In genomic region chr15:83207622-83208356, GRCh38 we compare ENCODE assay signal across 9 cellular contexts. TPM values are rescaled to one million over a fixed set of nuclear protein-coding genes. Genes with fewer than 3 reads are reported as not detected.
DNase-seq lines count a peak whose midpoint lies in the region; ATAC-seq, FAIRE-seq and TF ChIP-seq lines count a peak whose summit lies in the region.
"Had no signal": no experiment of that assay in that cellular context is flagged by ENCODE, and none has a peak within 500 bp of the region (broad histone marks: within the 10 kb centered on the region; RNA-seq: fewer than 3 reads in every experiment).

Gene HDGFL3 (minus strand): TSS chr15:83207823. CDS start chr15:83207414, 409 bp downstream.

- CTCF ChIA-PET in SK-N-SH (lab: Yijun Ruan, JAX), result interaction anchor here (0.6 to 6.1 kb wide), 7 partner anchors 39 to 223 kb away, joined by 3 to 24 read pairs (median 3); partner anchors contain the start of genes BTBD1 and C15orf40
- CTCF ChIA-PET in MCF 10A (lab: Yijun Ruan, JAX), result interaction anchor here (0.6 to 1.7 kb wide), 2 partner anchors 8 to 197 kb away, joined by 3 to 8 read pairs; partner anchors contain the start of gene C15orf40

- no peaks in the 10 kb centered on the region for H3K36me3 Mint-ChIP-seq in MCF 10A (ENCODE audit: insufficient read depth, unreplicated experiment)

- peaks cover 31% of the 10 kb centered on the region for H3F3A ChIP-seq in SK-N-SH (replicated peaks; ENCODE audit: insufficient read depth)

- H3K27me3 ChIP-seq in HL-60 (ENCODE audit: insufficient read depth, poor library complexity, severe bottlenecking) (peaks cover 46% of the 10 kb centered on the region), SK-N-SH (ENCODE audit: insufficient read depth) (no peaks in the 10 kb centered on the region), iPS DF 6.9 (ENCODE audit: control insufficient read depth, insufficient read depth, low read length) (no peaks in the 10 kb centered on the region)

- WGBS in SK-N-SH (ENCODE audit: low lambda C conversion rate), result 0% methylated on average over 4 of the region's 99 CpGs
- no CpG with 5 or more reads among the region's 99 CpGs for WGBS in iPS DF 6.9 (ENCODE audit: insufficient coverage, insufficient read length)

- H3K4me3 Mint-ChIP-seq in MCF 10A (ENCODE audit: unreplicated experiment), result no peak within 1 kb of the TSS

- no peaks in the 10 kb centered on the region for H3K9me3 Mint-ChIP-seq in MCF 10A (ENCODE audit: unreplicated experiment)

- H4K20me1 ChIP-seq in SK-N-SH (ENCODE audit: insufficient read depth), result peaks cover 12% of the 10 kb centered on the region

- peak within 1 kb of the TSS; percentile 83 for H3K9ac ChIP-seq in SK-N-SH

- H3K27me3 Mint-ChIP-seq in MCF 10A (ENCODE audit: insufficient read depth, unreplicated experiment), result no peaks in the 10 kb centered on the region

- H3K4me1 ChIP-seq in SK-N-SH (ENCODE audit: control insufficient read depth in 1 of 2, insufficient read depth in 2 of 2, low read depth in 1 of 2, low read length in 1 of 2), result peaks cover 0 to 30% of the 10 kb centered on the region in 2 experiments; a peak in 2 of 4 replicates
- peaks cover 3% of the 10 kb centered on the region; the same call in 1 of the 2 replicates for H3K4me1 ChIP-seq in iPS DF 6.9 (ENCODE audit: control insufficient read depth, insufficient read depth, low read length)

- peak within 1 kb of the TSS; percentile 90 for H3K4me2 ChIP-seq in SK-N-SH

- peak within 1 kb of the TSS; percentile 43 for H3K4me3 ChIP-seq in HL-60 (replicated peaks; ENCODE audit: insufficient read depth, low read length)
- H3K4me3 ChIP-seq in SK-N-SH (ENCODE audit: low read depth in 2 of 2, low read length in 1 of 2), result peak within 1 kb of the TSS; percentile 71 to 86
- peak within 1 kb of the TSS; percentile 89 for H3K4me3 ChIP-seq in iPS DF 6.9 (ENCODE audit: low read length)

- TF ChIP-seq CTCF in HL-60 (IDR thresholded peaks at IDR 0.05; ENCODE audit: insufficient read depth, low read length) (no peak), SK-N-SH (IDR thresholded peaks at IDR 0.05) (no peak; the same call in 1 of the 2 replicates), MCF 10A (IDR thresholded peaks at IDR 0.05; ENCODE audit: unreplicated experiment) (peak; percentile 19)

- intact Hi-C loops in MCF 10A (cut with micrococcal nuclease), result loop anchor here (1.0 kb wide), 1 partner anchor 140 kb away; the partner anchor contains the start of gene BTBD1

- POLR2A ChIA-PET in SK-N-SH (lab: Yijun Ruan, JAX), result interaction anchor here (0.6 to 1.6 kb wide), 5 partner anchors 30 to 203 kb away, joined by 3 to 6 read pairs (median 3); partner anchors contain the start of genes BTBD1 and C15orf40
- POLR2A ChIA-PET in MCF 10A (lab: Yijun Ruan, JAX), result interaction anchor here (0.6 to 1.3 kb wide), 4 partner anchors 11 to 140 kb away, joined by 3 to 5 read pairs (median 5); partner anchors contain the start of gene BTBD1

- BruUV-seq in MCF 10A (replicated peaks; lab: Mats Ljungman, UMichigan), result no TSS peak

- H3K9me3 ChIP-seq in SK-N-SH, result no peaks in the 10 kb centered on the region
- no peaks in the 10 kb centered on the region for H3K9me3 ChIP-seq in iPS DF 6.9 (ENCODE audit: control insufficient read depth, insufficient read depth, low read length)

- peak within 1 kb of the TSS; percentile 91 for H3K27ac Mint-ChIP-seq in MCF 10A (ENCODE audit: low read depth, unreplicated experiment)

- TF ChIP-seq RAD21 in SK-N-SH (IDR thresholded peaks at IDR 0.05; ENCODE audit: low read length), result peak; percentile 56

- peak; percentile 50 for FAIRE-seq in GM12892 (lab: Jason Lieb, UNC)

- ATAC-seq in HG02623 (IDR thresholded peaks at IDR 0.05; ENCODE audit: unreplicated experiment), result no peak
- ATAC-seq: HCT116 had no signal

- H2AFZ ChIP-seq in SK-N-SH (ENCODE audit: low read depth), result peak within 1 kb of the TSS; percentile 96

- peak; percentile 64; the same call in 1 of the 2 replicates for TF ChIP-seq POLR2A in GM12892 (IDR thresholded peaks at IDR 0.05; ENCODE audit: low read depth, low read length)

- no peak for TF ChIP-seq EP300 in SK-N-SH (IDR thresholded peaks at IDR 0.05; ENCODE audit: borderline replicate concordance in 1 of 2, low read depth in 1 of 2, low read length in 1 of 2)

- no peaks in the 10 kb centered on the region for H3K9me2 ChIP-seq in SK-N-SH

- H3K79me2 ChIP-seq in SK-N-SH (ENCODE audit: insufficient read depth), result peaks cover 42% of the 10 kb centered on the region

- peaks cover 32% of the 10 kb centered on the region for H3K4me1 Mint-ChIP-seq in MCF 10A (ENCODE audit: insufficient read depth, unreplicated experiment)

- no peaks in the 10 kb centered on the region for H3K36me3 ChIP-seq in SK-N-SH (replicated peaks in 1 of 2; ENCODE audit: control insufficient read depth in 1 of 2, insufficient read depth in 2 of 2, low read length in 1 of 2)
- no peaks in the 10 kb centered on the region for H3K36me3 ChIP-seq in iPS DF 6.9 (ENCODE audit: control insufficient read depth, insufficient read depth, low read length)

- DNase-seq in A172 (ENCODE audit: low spot score) (peak; percentile 41), GM12892 (ENCODE audit: insufficient read length) (peak; percentile 42), HL-60 (ENCODE audit: low read depth in 1 of 2, low spot score in 1 of 2) (peak; percentile 3 to 10), SK-N-SH (peak; percentile 87), MCF 10A (ENCODE audit: unreplicated experiment) (peak; percentile 60), iPS DF 6.9 (ENCODE audit: low read depth, low spot score) (no peak), putamen (ENCODE audit: low spot score) (peak; percentile 52)

- no peak within 1 kb of the TSS for H3K27ac ChIP-seq in HL-60 (replicated peaks)
- peak within 1 kb of the TSS; percentile 77 to 93 for H3K27ac ChIP-seq in SK-N-SH (ENCODE audit: low read depth in 2 of 2, low read length in 1 of 2)
- no peak within 1 kb of the TSS for H3K27ac ChIP-seq in iPS DF 6.9 (ENCODE audit: low read length)

TF ChIP-seq in SK-N-SH, 30 proteins besides CTCF, POLR2A, EP300 and RAD21:
- TF ChIP-seq TEAD4 (IDR thresholded peaks at IDR 0.05; ENCODE audit: borderline replicate concordance, insufficient read depth), result no peak
- peak; percentile 28; the same call in 1 of the 2 replicates for TF ChIP-seq SMC3 (IDR thresholded peaks at IDR 0.05; ENCODE audit: low read depth, low read length)
- no peak for TF ChIP-seq FOXM1 (IDR thresholded peaks at IDR 0.05; ENCODE audit: low read depth)
- no peak for TF ChIP-seq GATA2 (CRISPR knock-in tag; IDR thresholded peaks at IDR 0.05)
- no peak for TF ChIP-seq FOXJ3 (CRISPR knock-in tag; IDR thresholded peaks at IDR 0.05)
- TF ChIP-seq RXRA (IDR thresholded peaks at IDR 0.05; ENCODE audit: borderline replicate concordance, low read depth), result no peak
- TF ChIP-seq USF1 (IDR thresholded peaks at IDR 0.05; ENCODE audit: borderline replicate concordance, low read depth), result no peak
- no peak for TF ChIP-seq JUND (IDR thresholded peaks at IDR 0.05)
- TF ChIP-seq POLR2AphosphoS5 (IDR thresholded peaks at IDR 0.05; ENCODE audit: low read depth, low read length), result no peak
- TF ChIP-seq MXI1 (IDR thresholded peaks at IDR 0.05; ENCODE audit: low read depth, low read length), result peak; percentile 38; the same call in 1 of the 2 replicates
- no peak for TF ChIP-seq YY1 (IDR thresholded peaks at IDR 0.05; ENCODE audit: low read depth)
- no peak for TF ChIP-seq PBX3 (IDR thresholded peaks at IDR 0.05)
- no peak for TF ChIP-seq TAF1 (IDR thresholded peaks at IDR 0.05; ENCODE audit: borderline replicate concordance, low read depth, low read length)
- TF ChIP-seq ZBTB33 (IDR thresholded peaks at IDR 0.05; ENCODE audit: borderline replicate concordance, low read depth), result no peak

RNA-seq across cellular contexts. Expression of gene HDGFL3, which starts in this region (rescaled TPM):
- total RNA-seq in A172 (2014; rRNA removed; shearing (Covaris generic)), result 72.1 and 72.3 TPM in 2 replicates
- 29.8 TPM for polyA plus RNA-seq in GM12892 (2012; ENCODE audit: missing spikeins)
- polyA plus RNA-seq in SK-N-SH (2012; rRNA removed), result 8.0 and 9.2 TPM in 2 replicates
- 13.6 and 29.0 TPM in 2 replicates for polyA plus RNA-seq in SK-N-SH (2012; cell fraction: cytosol; rRNA removed)
- polyA plus RNA-seq in SK-N-SH (2012; cell fraction: nucleus; rRNA removed), result 2.6 and 4.8 TPM in 2 replicates
- 80.4 and 104 TPM in 2 replicates for total RNA-seq in MCF 10A (2022)

Comparison
In these comparisons a context has a peak if more than half of its experiments do, and no peak if none do; other contexts are left out.
1. H3K27ac ChIP-seq: peak in SK-N-SH (2 of 2); none in HL-60 (single experiment) and iPS DF 6.9 (single experiment).
2. Peak in every context shown above with its lines, with median percentiles within 50 percentile points of each other: H3K4me3 ChIP-seq.